Comparison of ENCODE assay signal across 9 cellular contexts in genomic region chr2:150610670-150611279, GRCh38.
DNase-seq lines count a peak whose midpoint lies in the region; ATAC-seq and TF ChIP-seq lines count a peak whose summit lies in the region.
"Had no signal": no experiment of that assay in that cellular context is flagged by ENCODE, and none has a peak within 500 bp of the region (broad histone marks: within the 10 kb centered on the region; RNA-seq: fewer than 3 reads in every experiment).

No MANE protein-coding gene starts in this region.

- peak; percentile 80 for TF ChIP-seq CTCF in brain microvascular endothelial cell (IDR thresholded peaks at IDR 0.05; ENCODE audit: low read depth, low read length, missing control alignments)
- TF ChIP-seq CTCF in nephron (IDR thresholded peaks at IDR 0.05; ENCODE audit: unreplicated experiment in 3 of 3): peak; percentile 8 to 44 (median 38)

- ATAC-seq in GM18519 (IDR thresholded peaks at IDR 0.05; ENCODE audit: low FRiP score, unreplicated experiment): peak; percentile 54
- no peak for ATAC-seq in activated CD8-positive, alpha-beta T cell treated with anti-CD3 and anti-CD28 coated beads, Interleukin-2, amount 10 ng/mL, durations not matched to agents 7 days and 5 days

- POLR2A ChIA-PET in activated CD8-positive, alpha-beta T cell treated with anti-CD3 and anti-CD28 coated beads, Interleukin-2, amount 10 ng/mL, durations not matched to agents 7 days and 5 days (lab: Charles Lee): no interaction called here

- no peak overlapping the region for H3K27ac ChIP-seq in brain microvascular endothelial cell

- in situ Hi-C loops in KBM-7 (cut with MboI; ENCODE audit: low pct_unique_long_range_greater_than_20kb, low sequenced_read_pairs) (no loop called here), brain microvascular endothelial cell (cut with HindIII; ENCODE audit: low pct_ligation_motif_present, low sequenced_read_pairs) (no loop called here)

- H3K27me3 Mint-ChIP-seq in nephron (ENCODE audit: low read depth): no peaks in the 10 kb centered on the region
- no peaks in the 10 kb centered on the region for H3K27me3 Mint-ChIP-seq in activated CD8-positive, alpha-beta T cell treated with anti-CD3 and anti-CD28 coated beads, Interleukin-2, amount 10 ng/mL, durations not matched to agents 7 days and 5 days (ENCODE audit: low read depth)
- H3K27me3 Mint-ChIP-seq: central memory CD8-positive, alpha-beta T cell had no signal

- peak; percentile 27 for DNase-seq in 8988T
- DNase-seq in KBM-7: peak; percentile 3
- DNase-seq in brain microvascular endothelial cell: peak; percentile 56
- DNase-seq in SKM-1 (lab: John Stamatoyannopoulos, UW; ENCODE audit: unreplicated experiment): no peak
- DNase-seq in activated CD8-positive, alpha-beta T cell treated with anti-CD3 and anti-CD28 coated beads, Interleukin-2, amount 10 ng/mL, durations not matched to agents 7 days and 5 days: no peak
- DNase-seq in activated CD8-positive, alpha-beta memory T cell treated with anti-CD3 and anti-CD28 coated beads, Interleukin-2, amount 50 U/mL, for 48 hours: no peak

- no peak overlapping the region for H3K4me3 Mint-ChIP-seq in nephron
- no peak overlapping the region for H3K4me3 Mint-ChIP-seq in activated CD8-positive, alpha-beta T cell treated with anti-CD3 and anti-CD28 coated beads, Interleukin-2, amount 10 ng/mL, durations not matched to agents 7 days and 5 days
- H3K4me3 Mint-ChIP-seq: central memory CD8-positive, alpha-beta T cell had no signal

- no peaks in the 10 kb centered on the region for H3K36me3 ChIP-seq in brain microvascular endothelial cell (replicated peaks)

- H3K4me1 Mint-ChIP-seq in nephron: peaks cover 40% of the 10 kb centered on the region
- no peaks in the 10 kb centered on the region for H3K4me1 Mint-ChIP-seq in activated CD8-positive, alpha-beta T cell treated with anti-CD3 and anti-CD28 coated beads, Interleukin-2, amount 10 ng/mL, durations not matched to agents 7 days and 5 days (ENCODE audit: low read depth)
- H3K4me1 Mint-ChIP-seq: central memory CD8-positive, alpha-beta T cell had no signal

- H3K27ac Mint-ChIP-seq in nephron: no peak overlapping the region
- no peak overlapping the region for H3K27ac Mint-ChIP-seq in activated CD8-positive, alpha-beta T cell treated with anti-CD3 and anti-CD28 coated beads, Interleukin-2, amount 10 ng/mL, durations not matched to agents 7 days and 5 days

- no peak overlapping the region for H3K4me3 ChIP-seq in brain microvascular endothelial cell (ENCODE audit: low read depth, low read length)

- no peaks in the 10 kb centered on the region for H3K27me3 ChIP-seq in brain microvascular endothelial cell (replicated peaks)

- H3K9me3 Mint-ChIP-seq in nephron: no peaks in the 10 kb centered on the region
- H3K9me3 Mint-ChIP-seq in activated CD8-positive, alpha-beta T cell treated with anti-CD3 and anti-CD28 coated beads, Interleukin-2, amount 10 ng/mL, durations not matched to agents 7 days and 5 days (ENCODE audit: insufficient read depth): no peaks in the 10 kb centered on the region
- H3K9me3 Mint-ChIP-seq: central memory CD8-positive, alpha-beta T cell had no signal

- CTCF ChIA-PET in activated CD8-positive, alpha-beta T cell treated with anti-CD3 and anti-CD28 coated beads, Interleukin-2, amount 10 ng/mL, durations not matched to agents 7 days and 5 days (lab: Charles Lee): no interaction called here

- no peaks in the 10 kb centered on the region for H3K36me3 Mint-ChIP-seq in nephron (ENCODE audit: low read depth)
- H3K36me3 Mint-ChIP-seq in activated CD8-positive, alpha-beta T cell treated with anti-CD3 and anti-CD28 coated beads, Interleukin-2, amount 10 ng/mL, durations not matched to agents 7 days and 5 days (ENCODE audit: low read depth): no peaks in the 10 kb centered on the region

Comparison
In these comparisons a context has a peak if more than half of its experiments do, and no peak if none do; other contexts are left out.
1. DNase-seq: peak in 8988T (single experiment), KBM-7 (single experiment) and brain microvascular endothelial cell (single experiment); none in SKM-1 (single experiment), activated CD8-positive, alpha-beta T cell treated with anti-CD3 and anti-CD28 coated beads, Interleukin-2, amount 10 ng/mL, durations not matched to agents 7 days and 5 days (single experiment) and activated CD8-positive, alpha-beta memory T cell treated with anti-CD3 and anti-CD28 coated beads, Interleukin-2, amount 50 U/mL, for 48 hours (single experiment).